Comparison of ENCODE assay signal across 22 cellular contexts in genomic region chr1:226216056-226216455, GRCh38. TPM values are rescaled to one million over a fixed set of nuclear protein-coding genes. Genes with fewer than 3 reads are reported as not detected.
"Had no signal": no experiment of that assay in that cellular context is flagged by ENCODE, and none has a peak within 500 bp of the region (broad histone marks: within the 10 kb centered on the region; RNA-seq: fewer than 3 reads in every experiment).

No MANE protein-coding gene starts in this region.

- H3K9me3 Mint-ChIP-seq: activated CD4-positive, alpha-beta memory T cell treated with anti-CD3 and anti-CD28 coated beads for 36 hours; activated naive CD4-positive, alpha-beta T cell treated with anti-CD3 and anti-CD28 coated beads, Interleukin-2, amount 50 U/mL, for 24 hours; activated T-helper 1 cell treated with anti-CD3 and anti-CD28 coated beads, Interleukin-12 subunit alpha, Interleukin-12 subunit beta, Interleukin-2, Interleukin-4 antibody, amounts not matched to agents 30 ng/mL and 10 ng/mL and 1 ng/mL, durations not matched to agents 14 hours and 24 hours and 36 hours; naive thymus-derived CD8-positive, alpha-beta T cell; stimulated activated naive CD8-positive, alpha-beta T cell treated with anti-CD3 and anti-CD28 coated beads, Interleukin-15, amount 100 ng/mL, for 72 hours had no signal

- H3K27ac ChIP-seq: body of pancreas, cardiac muscle cell, foreskin keratinocyte, lower lobe of right lung, neutrophil, ovary, prostate gland, tibial artery had no signal

- DNase-seq: activated CD4-positive, alpha-beta memory T cell treated with anti-CD3 and anti-CD28 coated beads for 36 hours; activated CD4-positive, alpha-beta T cell treated with anti-CD3 and anti-CD28 coated beads for 48 hours; activated gamma-delta T cell treated with Interleukin-2 at 50 U/mL for 16 hours; anterior cingulate cortex; body of pancreas; foreskin keratinocyte; kidney; lower lobe of right lung; naive thymus-derived CD8-positive, alpha-beta T cell; ovary; stimulated activated CD4-positive, alpha-beta T cell treated with anti-CD3 and anti-CD28 coated beads, Interleukin-4, amount 100 ng/mL, for 4 hours; stimulated activated naive CD8-positive, alpha-beta T cell treated with anti-CD3 and anti-CD28 coated beads, Interleukin-15, amount 100 ng/mL, for 72 hours; T-helper 1 cell; T-helper 9 cell; tibial artery had no signal

- H3K4me1 Mint-ChIP-seq: activated naive CD4-positive, alpha-beta T cell treated with anti-CD3 and anti-CD28 coated beads, Interleukin-2, amount 50 U/mL, for 24 hours; naive thymus-derived CD8-positive, alpha-beta T cell; stimulated activated naive CD8-positive, alpha-beta T cell treated with anti-CD3 and anti-CD28 coated beads, Interleukin-15, amount 100 ng/mL, for 72 hours had no signal

- H3K9me3 ChIP-seq: body of pancreas, lower lobe of right lung, neutrophil, ovary, prostate gland, tibial artery had no signal

- H3K4me3 ChIP-seq: body of pancreas, cardiac muscle cell, lower lobe of right lung, ovary, prostate gland, tibial artery had no signal

- ATAC-seq: body of pancreas; lower lobe of right lung; naive thymus-derived CD8-positive, alpha-beta T cell; stimulated activated naive CD8-positive, alpha-beta T cell treated with anti-CD3 and anti-CD28 coated beads, Interleukin-15, amount 100 ng/mL, for 72 hours had no signal

- H3K4me1 ChIP-seq: body of pancreas, foreskin keratinocyte, lower lobe of right lung, prostate gland, tibial artery had no signal

- H3K27me3 ChIP-seq: body of pancreas, cardiac muscle cell, ovary had no signal

- H3K36me3 ChIP-seq: cardiac muscle cell, lower lobe of right lung, neutrophil, ovary, prostate gland, tibial artery had no signal

- H3K4me3 Mint-ChIP-seq: activated CD4-positive, alpha-beta memory T cell treated with anti-CD3 and anti-CD28 coated beads for 36 hours; activated naive CD4-positive, alpha-beta T cell treated with anti-CD3 and anti-CD28 coated beads, Interleukin-2, amount 50 U/mL, for 24 hours; activated T-helper 1 cell treated with anti-CD3 and anti-CD28 coated beads, Interleukin-12 subunit alpha, Interleukin-12 subunit beta, Interleukin-2, Interleukin-4 antibody, amounts not matched to agents 30 ng/mL and 10 ng/mL and 1 ng/mL, durations not matched to agents 14 hours and 24 hours and 36 hours; naive thymus-derived CD8-positive, alpha-beta T cell; stimulated activated naive CD8-positive, alpha-beta T cell treated with anti-CD3 and anti-CD28 coated beads, Interleukin-15, amount 100 ng/mL, for 72 hours had no signal

- H3K27ac Mint-ChIP-seq: activated CD4-positive, alpha-beta memory T cell treated with anti-CD3 and anti-CD28 coated beads for 36 hours; activated naive CD4-positive, alpha-beta T cell treated with anti-CD3 and anti-CD28 coated beads, Interleukin-2, amount 50 U/mL, for 24 hours; activated T-helper 1 cell treated with anti-CD3 and anti-CD28 coated beads, Interleukin-12 subunit alpha, Interleukin-12 subunit beta, Interleukin-2, Interleukin-4 antibody, amounts not matched to agents 30 ng/mL and 10 ng/mL and 1 ng/mL, durations not matched to agents 14 hours and 24 hours and 36 hours; naive thymus-derived CD8-positive, alpha-beta T cell; stimulated activated naive CD8-positive, alpha-beta T cell treated with anti-CD3 and anti-CD28 coated beads, Interleukin-15, amount 100 ng/mL, for 72 hours had no signal

RNA-seq across cellular contexts. Expression of gene MIXL1, which starts 7.4 kb away (rescaled TPM):
- total RNA-seq: activated CD4-positive, alpha-beta memory T cell treated with anti-CD3 and anti-CD28 coated beads for 36 hours; activated T-helper 1 cell treated with anti-CD3 and anti-CD28 coated beads, Interleukin-12 subunit alpha, Interleukin-12 subunit beta, Interleukin-2, Interleukin-4 antibody, amounts not matched to agents 30 ng/mL and 10 ng/mL and 1 ng/mL, durations not matched to agents 14 hours and 24 hours and 36 hours; body of pancreas; epithelial cell of proximal tubule; foreskin keratinocyte; mesenteric fat pad; naive thymus-derived CD8-positive, alpha-beta T cell had no signal
